8 cellular contexts compared by ENCODE assay signal in the genomic region with DNA sequence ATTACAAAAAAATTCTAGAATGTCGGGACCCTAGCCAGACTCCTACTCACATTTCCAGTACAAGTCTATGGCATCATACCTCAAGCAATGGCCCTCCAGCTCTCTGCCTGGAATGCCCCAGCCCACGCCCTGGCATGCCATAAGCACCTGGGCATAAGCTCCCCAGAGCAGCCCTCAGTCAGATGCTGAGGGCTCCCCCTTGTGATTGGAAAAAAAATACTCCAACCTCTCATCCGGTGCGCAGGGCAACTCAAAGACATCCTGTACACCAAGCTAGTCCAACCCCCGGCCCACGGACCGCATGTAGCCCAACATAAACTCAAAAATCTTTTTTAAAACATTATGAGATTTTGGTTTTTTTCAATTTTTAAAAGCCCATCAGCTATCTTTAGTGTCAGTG.
A peak's percentile ranks its signal among the peaks of the same experiment; 100 is the strongest.
DNase-seq lines count a peak whose midpoint lies in the region; ATAC-seq and TF ChIP-seq lines count a peak whose summit lies in the region.

No MANE protein-coding gene starts in this region.

- H3K4me3 ChIP-seq in RWPE2 (ENCODE audit: severe bottlenecking) (no peak overlapping the region), fibroblast of pulmonary artery (replicated peaks; ENCODE audit: low read depth, low read length) (no peak overlapping the region), retinal pigment epithelial cell (ENCODE audit: low read length) (no peak overlapping the region)

- H3K9me3 ChIP-seq in RWPE2 (ENCODE audit: severe bottlenecking) = no peaks in the 10 kb centered on the region

- no peak overlapping the region for H3K27ac ChIP-seq in RWPE2 (ENCODE audit: poor library complexity, severe bottlenecking)

- no peaks in the 10 kb centered on the region for H3K27me3 ChIP-seq in RWPE2 (ENCODE audit: insufficient read depth, poor library complexity, severe bottlenecking)

- H3K36me3 ChIP-seq in RWPE2 (ENCODE audit: low read depth) = no peaks in the 10 kb centered on the region

- TF ChIP-seq CTCF in RWPE2 (IDR thresholded peaks at IDR 0.05; ENCODE audit: poor library complexity, severe bottlenecking) (peak; percentile 69), fibroblast of pulmonary artery (IDR thresholded peaks at IDR 0.05; ENCODE audit: low read length, missing control alignments) (peak; percentile 53), retinal pigment epithelial cell (conservative IDR thresholded peaks at IDR 0.05; ENCODE audit: low read depth, low read length) (peak; percentile 63)

- DNase-seq in NCI-H2081 (lab: John Stamatoyannopoulos, UW) = peak; percentile 14 to 27
- DNase-seq in NCI-H2081 treated with DMSO at 0.1 percent for 48 hours (lab: John Stamatoyannopoulos, UW) = no peak
- no peak for DNase-seq in RWPE2 (ENCODE audit: low spot score)
- peak; percentile 51 for DNase-seq in fibroblast of pulmonary artery (ENCODE audit: low read depth)
- DNase-seq in retinal pigment epithelial cell (ENCODE audit: low read depth) = peak; percentile 20
- DNase-seq in occipital lobe (lab: John Stamatoyannopoulos, UW) = no peak

- H3K4me1 ChIP-seq in RWPE2 (ENCODE audit: insufficient read depth, poor library complexity, severe bottlenecking) = no peaks in the 10 kb centered on the region

- ATAC-seq in GM19351 (IDR thresholded peaks at IDR 0.05; ENCODE audit: unreplicated experiment) (peak; percentile 82), HG03439 (IDR thresholded peaks at IDR 0.05; ENCODE audit: unreplicated experiment) (peak; percentile 74), RWPE2 (ENCODE audit: low read depth) (peak; percentile 95)

Comparison
In these comparisons a context has a peak if more than half of its experiments do, and no peak if none do; other contexts are left out.
1. DNase-seq: peak in NCI-H2081 (2 of 2), fibroblast of pulmonary artery (single experiment) and retinal pigment epithelial cell (single experiment); none in NCI-H2081 treated with DMSO at 0.1 percent for 48 hours (single experiment), RWPE2 (single experiment) and occipital lobe (single experiment).
2. Peak in every context shown above with its lines, with median percentiles within 50 percentile points of each other: ATAC-seq and CTCF ChIP-seq.